ENCODE assay signal across 18 cellular contexts in the genomic region with DNA sequence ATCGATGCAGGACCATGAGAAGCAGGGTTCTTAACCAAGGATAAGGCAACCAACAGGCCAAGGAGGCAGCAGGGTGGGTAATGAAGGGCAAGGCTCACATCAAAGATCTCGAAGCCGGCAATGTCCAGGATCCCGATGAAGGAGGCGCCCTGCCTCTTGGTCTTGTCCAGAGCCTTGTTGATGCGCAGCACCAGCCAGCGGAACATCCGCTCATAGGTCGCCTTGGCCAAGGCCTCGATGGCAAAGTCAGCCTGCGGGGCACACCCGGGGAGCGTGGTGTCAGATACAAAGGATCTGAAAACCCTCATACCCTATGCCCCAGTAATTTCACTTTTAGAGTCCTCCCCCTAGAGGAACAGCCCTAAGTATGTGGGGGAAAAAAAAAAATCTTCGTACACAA.
DNase-seq lines count a peak whose midpoint lies in the region; ATAC-seq and TF ChIP-seq lines count a peak whose summit lies in the region.
"Had no signal": no experiment of that assay in that cellular context is flagged by ENCODE, and none has a peak within 500 bp of the region (broad histone marks: within the 10 kb centered on the region; RNA-seq: fewer than 3 reads in every experiment).

No MANE protein-coding gene starts in this region.

- H3K27me3 ChIP-seq in left ventricle myocardium inferior (ENCODE audit: low read depth) (no peaks in the 10 kb centered on the region), transverse colon (no peaks in the 10 kb centered on the region)
- H3K27me3 ChIP-seq: left lung, testis had no signal

- no peaks in the 10 kb centered on the region for H3K4me1 Mint-ChIP-seq in activated T-helper 17 cell treated with anti-CD3 and anti-CD28 coated beads, Interleukin-2, amount 50 U/mL, for 72 hours
- H3K4me1 Mint-ChIP-seq in immature natural killer cell: no peaks in the 10 kb centered on the region

- no peaks in the 10 kb centered on the region for H3K27me3 Mint-ChIP-seq in activated T-helper 17 cell treated with anti-CD3 and anti-CD28 coated beads, Interleukin-2, amount 50 U/mL, for 72 hours
- H3K27me3 Mint-ChIP-seq in immature natural killer cell (ENCODE audit: low read depth in 3 of 3): peaks cover 5 to 14% (median 6%) of the 10 kb centered on the region in 3 donors
- H3K27me3 Mint-ChIP-seq: activated CD4-positive, alpha-beta T cell treated with anti-CD3 and anti-CD28 coated beads, Interleukin-2, amount 10 ng/mL, durations not matched to agents 7 days and 5 days; T-cell had no signal

- TF ChIP-seq CTCF in left ventricle myocardium inferior (IDR thresholded peaks at IDR 0.05; ENCODE audit: borderline replicate concordance) (no peak), transverse colon (IDR thresholded peaks at IDR 0.05) (no peak)

- H3K4me3 Mint-ChIP-seq in activated T-helper 17 cell treated with anti-CD3 and anti-CD28 coated beads, Interleukin-2, amount 50 U/mL, for 72 hours: no peak overlapping the region
- no peak overlapping the region for H3K4me3 Mint-ChIP-seq in immature natural killer cell
- H3K4me3 Mint-ChIP-seq: activated CD4-positive, alpha-beta T cell treated with anti-CD3 and anti-CD28 coated beads, Interleukin-2, amount 10 ng/mL, durations not matched to agents 7 days and 5 days; T-cell had no signal

- peaks cover 100% of the 10 kb centered on the region for H3K36me3 ChIP-seq in left ventricle myocardium inferior
- peaks cover 0 to 95% (median 48%) of the 10 kb centered on the region in 4 donors for H3K36me3 ChIP-seq in transverse colon

- H3K9me3 Mint-ChIP-seq in activated T-helper 17 cell treated with anti-CD3 and anti-CD28 coated beads, Interleukin-2, amount 50 U/mL, for 72 hours: no peaks in the 10 kb centered on the region
- no peaks in the 10 kb centered on the region for H3K9me3 Mint-ChIP-seq in immature natural killer cell
- H3K9me3 Mint-ChIP-seq: activated CD4-positive, alpha-beta T cell treated with anti-CD3 and anti-CD28 coated beads, Interleukin-2, amount 10 ng/mL, durations not matched to agents 7 days and 5 days; CD8-positive, alpha-beta memory T cell; T-cell had no signal

- peaks cover 100% of the 10 kb centered on the region for H3K36me3 Mint-ChIP-seq in activated T-helper 17 cell treated with anti-CD3 and anti-CD28 coated beads, Interleukin-2, amount 50 U/mL, for 72 hours (ENCODE audit: low read depth)
- peaks cover 8 to 60% (median 31%) of the 10 kb centered on the region in 3 donors for H3K36me3 Mint-ChIP-seq in immature natural killer cell

- H3K4me1 ChIP-seq in left ventricle myocardium inferior: peaks cover 36% of the 10 kb centered on the region
- no peaks in the 10 kb centered on the region for H3K4me1 ChIP-seq in transverse colon
- H3K4me1 ChIP-seq: testis had no signal

- peak overlapping the region; percentile 75 for H3K27ac Mint-ChIP-seq in activated T-helper 17 cell treated with anti-CD3 and anti-CD28 coated beads, Interleukin-2, amount 50 U/mL, for 72 hours
- H3K27ac Mint-ChIP-seq in immature natural killer cell: peak overlapping the region in 4 of 6 donors; percentile 1 to 52 (median 10)

- WGBS in transverse colon (ENCODE audit: low coverage in 1 of 2), 2 donors: 86 to 95% methylated on average over 5 to 14 of the region's 14 CpGs

- H3K9me3 ChIP-seq in left ventricle myocardium inferior (replicated peaks) (no peaks in the 10 kb centered on the region), transverse colon (no peaks in the 10 kb centered on the region)
- H3K9me3 ChIP-seq: left lung, testis had no signal

- H3K4me3 ChIP-seq in left ventricle myocardium inferior (no peak overlapping the region), transverse colon (no peak overlapping the region)
- H3K4me3 ChIP-seq: coronary artery, left lung, testis had no signal

- TF ChIP-seq POLR2A in transverse colon (IDR thresholded peaks at IDR 0.05): no peak

- no peak for TF ChIP-seq EP300 in transverse colon (IDR thresholded peaks at IDR 0.05; ENCODE audit: low read depth)

- H3K27ac ChIP-seq in left ventricle myocardium inferior (replicated peaks) (peak overlapping the region; percentile 48), transverse colon (peak overlapping the region in 3 of 4 donors; percentile 24 to 99 (median 94))
- H3K27ac ChIP-seq: left lung, testis had no signal

- in situ Hi-C loops in transverse colon (cut with MboI; ENCODE audit: low pct_ligation_motif_present in 1 of 4, low pct_unique_long_range_greater_than_20kb in 1 of 4, low sequenced_read_pairs in 3 of 4): no loop called here

- ATAC-seq in Right ventricle myocardium inferior: no peak
- no peak for ATAC-seq in activated T-helper 17 cell treated with anti-CD3 and anti-CD28 coated beads, Interleukin-2, amount 50 U/mL, for 72 hours (replicated peaks)
- ATAC-seq: left lung, T-cell had no signal

- no peak for DNase-seq in left ventricle myocardium inferior
- DNase-seq in Right ventricle myocardium inferior (ENCODE audit: missing footprints): no peak
- DNase-seq in immature natural killer cell: no peak
- no peak for DNase-seq in transverse colon
- DNase-seq in DMS79 (lab: John Stamatoyannopoulos, UW): no peak
- DNase-seq in SIG-M5 (lab: John Stamatoyannopoulos, UW): no peak
- DNase-seq: activated CD4-positive, alpha-beta T cell treated with anti-CD3 and anti-CD28 coated beads, Interleukin-2, amount 10 ng/mL, durations not matched to agents 7 days and 5 days; CD8-positive, alpha-beta memory T cell; GOT3; left lung; NCI-H187 treated with DMSO at 0.1 percent for 48 hours; NCI-H2227 treated with DMSO at 0.1 percent for 48 hours; NCI-H774; SHP77 treated with DMSO at 0.1 percent for 48 hours; T-cell; testis had no signal

- intact Hi-C loops in left ventricle myocardium inferior (cut with micrococcal nuclease) (no loop called here), Right ventricle myocardium inferior (cut with DNase I) (no loop called here), transverse colon (cut with DNase I; ENCODE audit: low total_unique reads) (no loop called here)
